Comparison of ENCODE assay signal across 25 cellular contexts in genomic region chr4:61024610-61025009, GRCh38.
"Had no signal": no experiment of that assay in that cellular context is flagged by ENCODE, and none has a peak within 500 bp of the region (broad histone marks: within the 10 kb centered on the region; RNA-seq: fewer than 3 reads in every experiment).

No MANE protein-coding gene starts in this region.

- H3K79me2 ChIP-seq: parathyroid adenoma had no signal

- H3K4me2 ChIP-seq: neural progenitor cell had no signal

- H3K9ac ChIP-seq: neural progenitor cell, parathyroid adenoma had no signal

- H3K36me3 ChIP-seq: neural progenitor cell, ovary, right lobe of liver, sigmoid colon, stomach, thoracic aorta, thyroid gland, tibial nerve, upper lobe of left lung, vagina had no signal

- H3K9me3 ChIP-seq: ovary, right lobe of liver, sigmoid colon, stomach, thoracic aorta, tibial nerve, upper lobe of left lung, vagina had no signal

- H3K4me3 ChIP-seq: neural progenitor cell, ovary, psoas muscle, right lobe of liver, sigmoid colon, stomach, thoracic aorta, thyroid gland, tibial nerve, upper lobe of left lung, vagina had no signal

- H3K27ac ChIP-seq: neural progenitor cell, ovary, parathyroid adenoma, psoas muscle, right lobe of liver, sigmoid colon, stomach, thoracic aorta, thyroid gland, tibial nerve, upper lobe of left lung, vagina had no signal

- H2AFZ ChIP-seq: neural progenitor cell, parathyroid adenoma had no signal

- H3K27me3 ChIP-seq: neural progenitor cell, ovary, right lobe of liver, sigmoid colon, stomach, thyroid gland, tibial nerve, upper lobe of left lung, vagina had no signal

- DNase-seq: naive thymus-derived CD8-positive, alpha-beta T cell; nephron progenitor cell; occipital lobe; ovary; posterior cingulate gyrus; psoas muscle; right cardiac atrium; right lobe of liver; sigmoid colon; small intestine; stimulated activated CD4-positive, alpha-beta T cell treated with anti-CD3 and anti-CD28 coated beads, Interleukin-15, amount 100 ng/mL, for 24 hours; stimulated activated CD4-positive, alpha-beta T cell treated with anti-CD3 and anti-CD28 coated beads, Interleukin-2, amount 100 ng/mL, for 24 hours; stimulated activated CD4-positive, alpha-beta T cell treated with anti-CD3 and anti-CD28 coated beads, Interleukin-2, amount 100 ng/mL, for 48 hours; stimulated activated CD4-positive, alpha-beta T cell treated with anti-CD3 and anti-CD28 coated beads, Interleukin-4, amount 100 ng/mL, for 24 hours; stimulated activated naive B cell treated with anti-CD40 and anti-IgM and Interleukin-4, amounts not matched to agents 10 μg/mL and 1 μg/mL and 100 μg/mL, for 72 hours; stimulated activated naive CD4-positive, alpha-beta T cell treated with Interleukin-2 at 50 U/mL for 16 hours; stomach; thyroid gland; trophoblast cell; upper lobe of left lung had no signal
